9 cellular contexts compared by ENCODE assay signal in the genomic region with DNA sequence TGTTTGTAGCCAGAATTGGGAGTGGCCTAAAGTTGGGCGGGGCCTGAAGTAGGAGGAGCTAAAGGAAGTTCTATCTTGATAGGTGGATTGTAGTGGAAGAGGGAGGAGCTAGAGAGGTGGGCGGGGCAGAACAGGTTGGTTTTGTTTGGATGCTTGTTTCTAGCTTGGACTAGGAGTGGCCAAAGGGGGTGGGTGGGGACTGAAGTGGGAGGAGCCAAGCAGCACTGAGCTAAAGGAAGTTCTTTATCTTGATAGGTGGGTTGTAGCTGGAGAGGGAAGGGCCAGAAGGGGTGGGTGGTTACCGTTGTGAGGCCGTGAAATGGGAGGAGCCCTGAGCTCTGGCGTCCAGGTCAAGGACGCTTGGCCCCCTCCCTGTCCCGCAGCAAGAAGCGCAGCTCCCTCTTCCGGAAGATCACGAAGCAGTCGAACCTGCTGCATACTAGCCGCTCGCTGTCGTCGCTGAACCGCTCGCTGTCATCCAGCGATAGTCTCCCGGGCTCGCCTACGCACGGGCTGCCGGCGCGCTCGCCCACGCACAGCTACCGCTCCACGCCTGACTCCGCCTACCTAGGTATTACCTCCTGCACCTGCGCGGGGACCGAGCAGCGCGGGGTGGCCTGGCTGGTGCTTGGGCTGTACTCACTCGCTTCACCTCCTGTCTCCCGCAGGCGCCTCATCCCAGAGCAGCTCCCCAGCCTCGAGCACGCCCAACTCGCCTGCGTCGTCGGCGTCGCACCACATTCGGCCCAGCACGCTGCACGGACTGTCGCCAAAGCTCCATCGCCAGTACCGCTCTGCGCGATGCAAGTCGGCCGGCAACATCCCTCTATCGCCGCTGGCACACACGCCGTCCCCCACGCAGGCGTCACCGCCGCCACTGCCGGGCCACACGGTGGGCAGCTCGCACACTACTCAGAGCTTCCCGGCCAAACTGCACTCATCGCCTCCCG. TPM values are rescaled to one million over a fixed set of nuclear protein-coding genes. Genes with fewer than 3 reads are reported as not detected.
DNase-seq lines count a peak whose midpoint lies in the region; ATAC-seq, FAIRE-seq and TF ChIP-seq lines count a peak whose summit lies in the region.
"Had no signal": no experiment of that assay in that cellular context is flagged by ENCODE, and none has a peak within 500 bp of the region (broad histone marks: within the 10 kb centered on the region; RNA-seq: fewer than 3 reads in every experiment).

No MANE protein-coding gene starts in this region.

- no peaks in the 10 kb centered on the region for H3K4me1 ChIP-seq in RWPE2 (ENCODE audit: insufficient read depth, poor library complexity, severe bottlenecking)
- peaks cover 3 to 33% of the 10 kb centered on the region in 2 experiments; a peak in 4 of 5 replicates for H3K4me1 ChIP-seq in K562 (replicated peaks in 1 of 2; ENCODE audit: control insufficient read depth in 2 of 2, insufficient read depth in 2 of 2, low read length in 2 of 2)
- no peaks in the 10 kb centered on the region for H3K4me1 ChIP-seq in kidney (ENCODE audit: control insufficient read depth in 1 of 2, insufficient read depth in 1 of 2, low read depth in 1 of 2, low read length in 2 of 2)

- H3K9ac ChIP-seq in K562 (ENCODE audit: insufficient read depth in 1 of 2, low read depth in 2 of 2, low read length in 2 of 2) (no peak overlapping the region), kidney (ENCODE audit: low read length in 2 of 2) (peak overlapping the region in 1 of 2 donors; percentile 19)

- H4K20me1 ChIP-seq in K562 (replicated peaks; ENCODE audit: control insufficient read depth, insufficient read depth, low read length), result no peaks in the 10 kb centered on the region

- peak; percentile 58 for DNase-seq in DMS 273 (lab: John Stamatoyannopoulos, UW; ENCODE audit: unreplicated experiment)
- no peak for DNase-seq in DMS 273 treated with DMSO at 0.1 percent for 48 hours (lab: John Stamatoyannopoulos, UW)
- no peak for DNase-seq in RWPE2 (ENCODE audit: low spot score)
- peak; percentile 84 to 92 (median 85) for DNase-seq in K562 (ENCODE audit: extremely low read depth in 1 of 4, low spot score in 3 of 4)
- no peak for DNase-seq in kidney
- peak; percentile 31 to 73 (median 54) for DNase-seq in stimulated activated naive CD4-positive, alpha-beta T cell (lab: John Stamatoyannopoulos, UW)

- intact Hi-C loops in K562 (cut with micrococcal nuclease), result no loop called here
- intact Hi-C loops in kidney (cut with DNase I), result no loop called here

- H3K27ac ChIP-seq in RWPE2 (ENCODE audit: poor library complexity, severe bottlenecking) (no peak overlapping the region), K562 (ENCODE audit: extremely low read depth, low read depth, low read length) (0 out of 3 replicates have a peak overlapping the region, but pooled peaks have one; percentile 13), kidney (ENCODE audit: low read depth in 2 of 2, low read length in 2 of 2) (no peak overlapping the region)

- H3K36me3 ChIP-seq in RWPE2 (ENCODE audit: low read depth) (peaks cover 5% of the 10 kb centered on the region), K562 (ENCODE audit: control insufficient read depth, insufficient read depth, low read length) (peaks cover 23% of the 10 kb centered on the region; the same call in 2 of the 3 replicates), kidney (ENCODE audit: control insufficient read depth in 1 of 2, insufficient read depth in 2 of 2, low read length in 2 of 2) (peaks cover 4% of the 10 kb centered on the region in 2 donors)

- H3K4me2 ChIP-seq in K562 (ENCODE audit: insufficient read depth, low read length), result 0 out of 2 replicates have a peak overlapping the region, but pooled peaks have one; percentile 8

- CTCF ChIA-PET in K562 (lab: Yijun Ruan, JAX; ENCODE audit: low intra/inter-chr PET ratio), result no interaction called here

- no TSS peak for BruUV-seq in K562 (replicated peaks; lab: Mats Ljungman, UMichigan)

- POLR2A ChIA-PET in K562 (lab: Yijun Ruan, JAX), result interaction anchor here (0.7 to 3.3 kb wide), 5 partner anchors 8 to 82 kb away, joined by 3 to 37 read pairs (median 7); a partner anchor contains a TSS

- H3K4me3 ChIP-seq in RWPE2 (ENCODE audit: severe bottlenecking) (peak overlapping the region; percentile 24), K562 (no peak overlapping the region), kidney (ENCODE audit: low read length in 2 of 2) (peak overlapping the region; percentile 3 to 46)

- TF ChIP-seq EP300 in K562 (IDR thresholded peaks at IDR 0.05; ENCODE audit: low read length), result no peak

- H3K9me3 ChIP-seq in RWPE2 (ENCODE audit: severe bottlenecking) (no peaks in the 10 kb centered on the region), K562 (replicated peaks; ENCODE audit: control insufficient read depth, insufficient read depth, low read depth, low read length) (peaks cover 2% of the 10 kb centered on the region; the same call in 1 of the 2 replicates), kidney (ENCODE audit: control insufficient read depth in 1 of 2, low read length in 2 of 2) (no peaks in the 10 kb centered on the region)

- no peak overlapping the region for H2AFZ ChIP-seq in K562 (ENCODE audit: low read depth, low read length)

- WGBS in K562 (ENCODE audit: insufficient coverage, low coverage, missing lambda C conversion rate), result 92% methylated on average over 48 of the region's 70 CpGs

- peak; percentile 34 for TF ChIP-seq CTCF in RWPE2 (IDR thresholded peaks at IDR 0.05; ENCODE audit: poor library complexity, severe bottlenecking)
- TF ChIP-seq CTCF in K562 (IDR thresholded peaks at IDR 0.05 in 2 of 3, conservative IDR thresholded peaks at IDR 0.05 in 1 of 3; ENCODE audit: insufficient read depth in 2 of 3, low read depth in 1 of 3, low read length in 3 of 3), result no peak
- TF ChIP-seq CTCF in kidney (IDR thresholded peaks at IDR 0.05; ENCODE audit: borderline replicate concordance, extremely low read depth, insufficient read depth), result no peak

- TF ChIP-seq POLR2A in K562 (conservative IDR thresholded peaks at IDR 0.05), result no peak

- peak; percentile 83 for ATAC-seq in RWPE2 (ENCODE audit: low read depth)
- ATAC-seq in K562, result peak; percentile 90
- ATAC-seq in GM19397 (IDR thresholded peaks at IDR 0.05; ENCODE audit: unreplicated experiment), result no peak
- ATAC-seq in HG03280 (IDR thresholded peaks at IDR 0.05; ENCODE audit: unreplicated experiment), result no peak

- H3K27me3 ChIP-seq in RWPE2 (ENCODE audit: insufficient read depth, poor library complexity, severe bottlenecking), result no peaks in the 10 kb centered on the region
- H3K27me3 ChIP-seq in K562 (ENCODE audit: control insufficient read depth in 2 of 2, insufficient read depth in 2 of 2, low read length in 2 of 2), result no peaks in the 10 kb centered on the region

- FAIRE-seq in K562 (lab: Jason Lieb, UNC) (peak; percentile 92), kidney (lab: Jason Lieb, UNC) (no peak)
- FAIRE-seq: A204.1 had no signal

- H3K79me2 ChIP-seq in K562 (ENCODE audit: control insufficient read depth, insufficient read depth, low read length), result no peaks in the 10 kb centered on the region

- H3K9me1 ChIP-seq in K562 (ENCODE audit: control insufficient read depth, insufficient read depth, low read length), result no peaks in the 10 kb centered on the region

- no peak for TF ChIP-seq RAD21 in K562 (CRISPR knock-in tag; conservative IDR thresholded peaks at IDR 0.05 in 1 of 2, IDR thresholded peaks at IDR 0.05 in 1 of 2)

- in situ Hi-C loops in K562 (cut with MboI), result no loop called here

RNA-seq across cellular contexts. Expression of a gene that starts 8.0 kb away (rescaled TPM):
- 27.4 and 52.2 TPM in 2 replicates for total RNA-seq in K562 (2011; cell fraction: chromatin; rRNA removed; ENCODE audit: low replicate concordance)
- 66.1 and 75.4 TPM in 2 replicates for total RNA-seq in K562 (2011; cell fraction: nucleolus; rRNA removed)
- 43.7 and 50.4 TPM in 2 replicates for total RNA-seq in K562 (2011; cell fraction: nucleoplasm; rRNA removed)
- total RNA-seq in K562 (2014; rRNA removed) (20.1 and 22.1 TPM in 2 replicates), K562 (2014; rRNA removed; fragmentation: Illumina TruSeq; extraction: Trizol) (15.4 and 17.4 TPM in 2 replicates), K562 (2015; rRNA removed; fragmentation: Illumina TruSeq; extraction: Trizol) (17.8 and 20.2 TPM in 2 replicates), K562 (2021) (21.1 and 25.4 TPM in 2 replicates), kidney (34.7 TPM)
- polyA plus RNA-seq in K562 (2011; rRNA removed) (19.0 and 38.0 TPM in 2 replicates), K562 (2014; fragmentation: Illumina TruSeq; extraction: Trizol) (20.3 and 31.2 TPM in 2 replicates), K562 (2014; fragmentation: Nextera tagmentation; extraction: Ambion mirVana) (1 to 10 TPM; 4.4 to 6.1 TPM), K562 (2014; rRNA removed) (27.0 and 29.8 TPM in 2 replicates), kidney (ENCODE audit: insufficient read depth, low read depth, low replicate concordance) (50.9 TPM)
- 38.9 and 53.7 TPM in 2 replicates for polyA plus RNA-seq in K562 (2011; cell fraction: cytosol; rRNA removed)
- polyA plus RNA-seq in K562 (2011; cell fraction: nucleus; rRNA removed), result 5.7 and 9.8 TPM in 2 replicates
- 23.6 and 112 TPM in 2 replicates for polyA plus RNA-seq in K562 (2012)
- polyA minus RNA-seq in K562 (2011; rRNA and poly(A)+ RNA removed), result 12.8 and 19.9 TPM in 2 replicates
- polyA minus RNA-seq in K562 (2011; cell fraction: cytosol; rRNA and poly(A)+ RNA removed), result 13.2 and 19.3 TPM in 2 replicates
- polyA minus RNA-seq in K562 (2011; cell fraction: nucleus; rRNA and poly(A)+ RNA removed), result 3.6 and 8.9 TPM in 2 replicates

RNA-seq across cellular contexts. Expression of a gene that starts 13.8 kb away (rescaled TPM):
- total RNA-seq in K562 (2011; cell fraction: chromatin; rRNA removed; ENCODE audit: low replicate concordance), result 6.4 and 26.3 TPM in 2 replicates
- total RNA-seq in K562 (2011; cell fraction: nucleolus; rRNA removed), result 42.0 and 42.9 TPM in 2 replicates
- 23.0 and 24.3 TPM in 2 replicates for total RNA-seq in K562 (2011; cell fraction: nucleoplasm; rRNA removed)
- total RNA-seq in K562 (2014; rRNA removed), result 163 and 229 TPM in 2 replicates
- total RNA-seq in K562 (2014; rRNA removed; fragmentation: Illumina TruSeq; extraction: Trizol), result 26.9 and 40.3 TPM in 2 replicates
- 76.4 and 81.8 TPM in 2 replicates for total RNA-seq in K562 (2015; rRNA removed; fragmentation: Illumina TruSeq; extraction: Trizol)
- total RNA-seq in K562 (2021), result 144 and 168 TPM in 2 replicates
- 47.3 and 58.8 TPM in 2 replicates for polyA plus RNA-seq in K562 (2011; rRNA removed)
- polyA plus RNA-seq in K562 (2011; cell fraction: cytosol; rRNA removed), result 72.0 and 223 TPM in 2 replicates
- 45.6 and 85.0 TPM in 2 replicates for polyA plus RNA-seq in K562 (2011; cell fraction: nucleus; rRNA removed)
- 70.7 and 93.0 TPM in 2 replicates for polyA plus RNA-seq in K562 (2012)
- 38.0 and 76.5 TPM in 2 replicates for polyA plus RNA-seq in K562 (2014; fragmentation: Illumina TruSeq; extraction: Trizol)
- 1 to 10 TPM; 8.4 to 9.3 TPM for polyA plus RNA-seq in K562 (2014; fragmentation: Nextera tagmentation; extraction: Ambion mirVana)
- polyA plus RNA-seq in K562 (2014; rRNA removed), result 111 and 113 TPM in 2 replicates
- polyA minus RNA-seq in K562 (2011; rRNA and poly(A)+ RNA removed), result 11.6 and 17.2 TPM in 2 replicates
- 35.4 and 37.3 TPM in 2 replicates for polyA minus RNA-seq in K562 (2011; cell fraction: cytosol; rRNA and poly(A)+ RNA removed)
- polyA minus RNA-seq in K562 (2011; cell fraction: nucleus; rRNA and poly(A)+ RNA removed), result 23.3 and 27.4 TPM in 2 replicates
- not detected for total RNA-seq in kidney
- polyA plus RNA-seq in kidney (ENCODE audit: insufficient read depth, low read depth, low replicate concordance), result not detected

RNA-seq across cellular contexts. Expression of a gene that starts 17.7 kb away (rescaled TPM):
- 55.0 and 139 TPM in 2 replicates for total RNA-seq in K562 (2011; cell fraction: chromatin; rRNA removed; ENCODE audit: low replicate concordance)
- total RNA-seq in K562 (2011; cell fraction: nucleolus; rRNA removed), result 92.4 and 115 TPM in 2 replicates
- 67.1 and 68.3 TPM in 2 replicates for total RNA-seq in K562 (2011; cell fraction: nucleoplasm; rRNA removed)
- total RNA-seq in K562 (2014; rRNA removed) (25.7 and 37.9 TPM in 2 replicates), K562 (2014; rRNA removed; fragmentation: Illumina TruSeq; extraction: Trizol) (11.5 and 17.7 TPM in 2 replicates), K562 (2015; rRNA removed; fragmentation: Illumina TruSeq; extraction: Trizol) (19.1 and 21.3 TPM in 2 replicates), K562 (2021) (40.1 and 47.5 TPM in 2 replicates), kidney (21.9 TPM)
- polyA plus RNA-seq in K562 (2011; rRNA removed) (16.8 and 19.8 TPM in 2 replicates), K562 (2014; fragmentation: Illumina TruSeq; extraction: Trizol) (20.6 and 38.9 TPM in 2 replicates), K562 (2014; fragmentation: Nextera tagmentation; extraction: Ambion mirVana) (1 to 10 TPM; 2.9 to 5.5 TPM), K562 (2014; rRNA removed) (44.7 and 50.8 TPM in 2 replicates), kidney (ENCODE audit: insufficient read depth, low read depth, low replicate concordance) (45.6 TPM)
- polyA plus RNA-seq in K562 (2011; cell fraction: cytosol; rRNA removed), result 38.3 and 58.8 TPM in 2 replicates
- polyA plus RNA-seq in K562 (2011; cell fraction: nucleus; rRNA removed), result 44.2 and 61.1 TPM in 2 replicates
- 12.4 and 34.6 TPM in 2 replicates for polyA plus RNA-seq in K562 (2012)
- polyA minus RNA-seq in K562 (2011; rRNA and poly(A)+ RNA removed), result 12.1 and 21.1 TPM in 2 replicates
- polyA minus RNA-seq in K562 (2011; cell fraction: cytosol; rRNA and poly(A)+ RNA removed), result 17.9 and 18.6 TPM in 2 replicates
- polyA minus RNA-seq in K562 (2011; cell fraction: nucleus; rRNA and poly(A)+ RNA removed), result 26.5 and 27.9 TPM in 2 replicates

RNA-seq across cellular contexts. Expression of a gene that starts 34.9 kb away (rescaled TPM):
- 16.9 and 44.1 TPM in 2 replicates for total RNA-seq in K562 (2011; cell fraction: chromatin; rRNA removed; ENCODE audit: low replicate concordance)
- total RNA-seq in K562 (2011; cell fraction: nucleolus; rRNA removed), result 24.6 and 28.7 TPM in 2 replicates
- 19.8 and 23.5 TPM in 2 replicates for total RNA-seq in K562 (2011; cell fraction: nucleoplasm; rRNA removed)
- total RNA-seq in K562 (2014; rRNA removed), result 3.9 and 5.7 TPM in 2 replicates
- 1.9 and 2.8 TPM in 2 replicates for total RNA-seq in K562 (2014; rRNA removed; fragmentation: Illumina TruSeq; extraction: Trizol)
- 2.9 and 3.1 TPM in 2 replicates for total RNA-seq in K562 (2015; rRNA removed; fragmentation: Illumina TruSeq; extraction: Trizol)
- 10.3 and 12.1 TPM in 2 replicates for total RNA-seq in K562 (2021)
- polyA plus RNA-seq in K562 (2011; rRNA removed), result 8.2 and 17.4 TPM in 2 replicates
- polyA plus RNA-seq in K562 (2011; cell fraction: cytosol; rRNA removed), result 12.7 and 13.3 TPM in 2 replicates
- 58.3 and 58.5 TPM in 2 replicates for polyA plus RNA-seq in K562 (2011; cell fraction: nucleus; rRNA removed)
- polyA plus RNA-seq in K562 (2012), result 6.0 and 9.1 TPM in 2 replicates
- 6.4 and 8.8 TPM in 2 replicates for polyA plus RNA-seq in K562 (2014; fragmentation: Illumina TruSeq; extraction: Trizol)
- polyA plus RNA-seq in K562 (2014; fragmentation: Nextera tagmentation; extraction: Ambion mirVana), result under 1 TPM; 0.48 to 0.67 TPM
- 7.6 and 10.5 TPM in 2 replicates for polyA plus RNA-seq in K562 (2014; rRNA removed)
- polyA minus RNA-seq in K562 (2011; rRNA and poly(A)+ RNA removed), result 5.9 and 8.4 TPM in 2 replicates
- polyA minus RNA-seq in K562 (2011; cell fraction: cytosol; rRNA and poly(A)+ RNA removed), result 9.2 and 12.7 TPM in 2 replicates
- 6.7 and 10.0 TPM in 2 replicates for polyA minus RNA-seq in K562 (2011; cell fraction: nucleus; rRNA and poly(A)+ RNA removed)
- total RNA-seq in kidney, result 0.35 TPM
- polyA plus RNA-seq in kidney (ENCODE audit: insufficient read depth, low read depth, low replicate concordance), result 0.39 TPM

RNA-seq across cellular contexts. Expression of a gene that starts 38.8 kb away (rescaled TPM):
- total RNA-seq in K562 (2011; cell fraction: chromatin; rRNA removed; ENCODE audit: low replicate concordance), result 0.76 and 1.6 TPM in 2 replicates
- total RNA-seq in K562 (2011; cell fraction: nucleolus; rRNA removed), result 2.8 and 3.8 TPM in 2 replicates
- 3.1 and 3.4 TPM in 2 replicates for total RNA-seq in K562 (2011; cell fraction: nucleoplasm; rRNA removed)
- total RNA-seq in K562 (2014; rRNA removed) (0.73 and 1.1 TPM in 2 replicates), K562 (2014; rRNA removed; fragmentation: Illumina TruSeq; extraction: Trizol) (0.19 and 0.22 TPM in 2 replicates), K562 (2015; rRNA removed; fragmentation: Illumina TruSeq; extraction: Trizol) (0.40 and 1.1 TPM in 2 replicates), K562 (2021) (0.69 and 2.3 TPM in 2 replicates), kidney (not detected)
- polyA plus RNA-seq in K562 (2011; rRNA removed) (0.86 and 0.87 TPM in 2 replicates), K562 (2014; fragmentation: Illumina TruSeq; extraction: Trizol) (0.96 and 1.2 TPM in 2 replicates), K562 (2014; fragmentation: Nextera tagmentation; extraction: Ambion mirVana) (under 1 TPM in 1 of 2 experiments, not detected in 1; 0.20 TPM), K562 (2014; rRNA removed) (0.58 and 1.9 TPM in 2 replicates), kidney (ENCODE audit: insufficient read depth, low read depth, low replicate concordance) (not detected)
- polyA plus RNA-seq in K562 (2011; cell fraction: cytosol; rRNA removed), result 1.4 and 1.9 TPM in 2 replicates
- polyA plus RNA-seq in K562 (2011; cell fraction: nucleus; rRNA removed), result 0.63 and 1.0 TPM in 2 replicates
- 2.0 and 3.5 TPM in 2 replicates for polyA plus RNA-seq in K562 (2012)
- polyA minus RNA-seq in K562 (2011; rRNA and poly(A)+ RNA removed), result not detected in 2 replicates
- 1.7 TPM in 1 of 2 replicates, not detected in the other for polyA minus RNA-seq in K562 (2011; cell fraction: cytosol; rRNA and poly(A)+ RNA removed)
- polyA minus RNA-seq in K562 (2011; cell fraction: nucleus; rRNA and poly(A)+ RNA removed), result 0.56 TPM in 1 of 2 replicates, not detected in the other

Comparison
In these comparisons a context has a peak if more than half of its experiments do, and no peak if none do; other contexts are left out.
1. DNase-seq: peak in DMS 273 (single experiment), K562 (4 of 4) and stimulated activated naive CD4-positive, alpha-beta T cell (6 of 6); none in DMS 273 treated with DMSO at 0.1 percent for 48 hours (single experiment), RWPE2 (single experiment) and kidney (single experiment).
2. ATAC-seq: peak in RWPE2 (single experiment) and K562 (single experiment); none in GM19397 (single experiment) and HG03280 (single experiment).